In genomic region chr19:56119585-56119978, GRCh38 we compare ENCODE assay signal across 8 cellular contexts. TPM values are rescaled to one million over a fixed set of nuclear protein-coding genes. Genes with fewer than 3 reads are reported as not detected.
DNase-seq lines count a peak whose midpoint lies in the region; ATAC-seq and TF ChIP-seq lines count a peak whose summit lies in the region.

No MANE protein-coding gene starts in this region.

- intact Hi-C loops in right lobe of liver (cut with DNase I), result no loop called here
- intact Hi-C loops in uterus (cut with DNase I; ENCODE audit: low total_unique reads), result no loop called here

- H3K9me3 ChIP-seq in right lobe of liver, result no peaks in the 10 kb centered on the region
- H3K9me3 ChIP-seq in uterus, result no peaks in the 10 kb centered on the region

- H3K4me1 ChIP-seq in right lobe of liver, result peaks cover 0 to 35% (median 20%) of the 10 kb centered on the region in 4 donors
- H3K4me1 ChIP-seq in uterus, result peaks cover 12 to 26% of the 10 kb centered on the region in 2 donors

- TF ChIP-seq CTCF in HL-60 (IDR thresholded peaks at IDR 0.05; ENCODE audit: insufficient read depth, low read length) (no peak), astrocyte of the spinal cord (IDR thresholded peaks at IDR 0.05; ENCODE audit: low read depth, low read length) (no peak), right lobe of liver (IDR thresholded peaks at IDR 0.05) (no peak), uterus (IDR thresholded peaks at IDR 0.05) (no peak)

- WGBS in right lobe of liver (ENCODE audit: insufficient coverage, low coverage, low lambda C conversion rate, missing lambda C conversion rate), result 15% methylated on average over 7 of the region's 15 CpGs

- TF ChIP-seq POLR2A in right lobe of liver (IDR thresholded peaks at IDR 0.05), result no peak
- TF ChIP-seq POLR2A in uterus (IDR thresholded peaks at IDR 0.05), result no peak

- H3K4me3 ChIP-seq in HL-60 (replicated peaks; ENCODE audit: insufficient read depth, low read length) (peak overlapping the region; percentile 70), astrocyte of the spinal cord (ENCODE audit: low read depth, low read length) (peak overlapping the region; percentile 64), right lobe of liver (peak overlapping the region; percentile 71 to 91 (median 88)), uterus (peak overlapping the region; percentile 92 to 94)

- H3K27me3 ChIP-seq in HL-60 (ENCODE audit: insufficient read depth, poor library complexity, severe bottlenecking) (no peaks in the 10 kb centered on the region), right lobe of liver (no peaks in the 10 kb centered on the region), uterus (no peaks in the 10 kb centered on the region)

- H3K36me3 ChIP-seq in right lobe of liver (no peaks in the 10 kb centered on the region), uterus (no peaks in the 10 kb centered on the region)

- DNase-seq in ACHN, result peak; percentile 43
- DNase-seq in HL-60 (ENCODE audit: low read depth in 1 of 2, low spot score in 1 of 2), result peak in 1 of 2 experiments; percentile 20
- DNase-seq in astrocyte of the spinal cord (ENCODE audit: low read depth, low spot score), result no peak
- DNase-seq in right lobe of liver, result peak in 2 of 3 donors; percentile 65 to 75
- DNase-seq in uterus, result no peak
- no peak for DNase-seq in midbrain (lab: John Stamatoyannopoulos, UW)
- no peak for DNase-seq in SK-N-DZ (ENCODE audit: low spot score)
- DNase-seq in NCI-H524 treated with DMSO at 0.1 percent for 48 hours (lab: John Stamatoyannopoulos, UW), result no peak

- peak overlapping the region; percentile 94 for H3K27ac ChIP-seq in HL-60 (replicated peaks)
- peak overlapping the region; percentile 76 to 93 (median 92) for H3K27ac ChIP-seq in right lobe of liver
- peak overlapping the region; percentile 89 to 97 for H3K27ac ChIP-seq in uterus

- in situ Hi-C loops in ACHN (cut with HindIII; ENCODE audit: low pct_ligation_motif_present, low pct_unique_long_range_greater_than_20kb, low sequenced_read_pairs) (no loop called here), astrocyte of the spinal cord (cut with HindIII; ENCODE audit: low sequenced_read_pairs) (no loop called here)

- peak in 1 of 4 donors; percentile 3 for ATAC-seq in right lobe of liver

RNA-seq across cellular contexts. Expression of gene ZNF787, which starts 1.5 kb away (rescaled TPM):
- total RNA-seq in right lobe of liver, result 10 to 100 TPM; 15.8 to 26.0 (median 22.5) TPM
- 10 to 100 TPM in 2 of 4 donors, 1 to 10 TPM in 1, not detected in 1; 3.3 to 32.1 (median 21.5) TPM for total RNA-seq in uterus
- 11.9 and 15.2 TPM in 2 replicates for polyA plus RNA-seq in SK-N-DZ (2014; cell fraction: cytosol; rRNA removed)
- polyA plus RNA-seq in SK-N-DZ (2014; cell fraction: nucleus; rRNA removed), result 10.7 and 19.6 TPM in 2 replicates

RNA-seq across cellular contexts. Expression of gene ZNF444, which starts 21.5 kb away (rescaled TPM):
- total RNA-seq in right lobe of liver (10 to 100 TPM; 23.2 to 38.4 (median 30.8) TPM), uterus (10 to 100 TPM in 3 of 4 donors, 1 to 10 TPM in 1; 5.3 to 38.9 (median 21.0) TPM)
- 12.2 and 31.6 TPM in 2 replicates for polyA plus RNA-seq in SK-N-DZ (2014; cell fraction: cytosol; rRNA removed)
- polyA plus RNA-seq in SK-N-DZ (2014; cell fraction: nucleus; rRNA removed), result 63.4 and 87.1 TPM in 2 replicates

RNA-seq across cellular contexts. Expression of gene GALP, which starts 56.2 kb away (rescaled TPM):
- under 1 TPM in 2 of 6 experiments, not detected in 4; 0.42 to 0.46 TPM for total RNA-seq in right lobe of liver
- not detected for total RNA-seq in uterus
- not detected in 2 replicates for polyA plus RNA-seq in SK-N-DZ (2014; cell fraction: cytosol; rRNA removed)
- polyA plus RNA-seq in SK-N-DZ (2014; cell fraction: nucleus; rRNA removed), result not detected in 2 replicates

Comparison
In these comparisons a context has a peak if more than half of its experiments do, and no peak if none do; other contexts are left out.
1. DNase-seq: peak in ACHN (single experiment) and right lobe of liver (2 of 3); none in astrocyte of the spinal cord (single experiment), uterus (0 of 2), midbrain (single experiment), SK-N-DZ (single experiment) and NCI-H524 treated with DMSO at 0.1 percent for 48 hours (single experiment).
2. Peak in every context shown above with its lines, with median percentiles within 50 percentile points of each other: H3K27ac ChIP-seq and H3K4me3 ChIP-seq.